ENCODE assay signal across 1 cellular context in genomic region chr1:39116868-39117728, GRCh38.
TF ChIP-seq lines count a peak whose summit lies in the region.

No MANE protein-coding gene starts in this region.

TF ChIP-seq in K562, 482 proteins besides CTCF, POLR2A, EP300 and RAD21 (continued from another document and continues in another):
- TF ChIP-seq, protein P1, sequence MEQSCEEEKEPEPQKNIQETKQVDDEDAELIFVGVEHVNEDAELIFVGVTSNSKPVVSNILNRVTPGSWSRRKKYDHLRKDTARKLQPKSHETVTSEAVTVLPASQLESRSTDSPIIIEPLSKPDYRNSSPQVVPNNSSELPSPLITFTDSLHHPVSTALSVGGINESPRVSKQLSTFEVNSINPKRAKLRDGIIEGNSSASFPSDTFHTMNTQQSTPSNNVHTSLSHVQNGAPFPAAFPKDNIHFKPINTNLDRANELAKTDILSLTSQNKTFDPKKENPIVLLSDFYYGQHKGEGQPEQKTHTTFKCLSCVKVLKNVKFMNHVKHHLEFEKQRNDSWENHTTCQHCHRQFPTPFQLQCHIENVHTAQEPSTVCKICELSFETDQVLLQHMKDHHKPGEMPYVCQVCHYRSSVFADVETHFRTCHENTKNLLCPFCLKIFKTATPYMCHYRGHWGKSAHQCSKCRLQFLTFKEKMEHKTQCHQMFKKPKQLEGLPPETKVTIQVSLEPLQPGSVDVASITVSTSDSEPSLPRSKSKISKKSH (CRISPR knock-in tag; IDR thresholded peaks at IDR 0.05), result no peak
- TF ChIP-seq MAFK (IDR thresholded peaks at IDR 0.05; ENCODE audit: low read length) (no peak), ETS2 (tag; IDR thresholded peaks at IDR 0.05; ENCODE audit: borderline replicate concordance, poor library complexity, severe bottlenecking) (no peak), SREBF2 (CRISPR knock-in tag; IDR thresholded peaks at IDR 0.05) (no peak), THRAP3 (IDR thresholded peaks at IDR 0.05; ENCODE audit: borderline replicate concordance) (no peak), ZSCAN29 (IDR thresholded peaks at IDR 0.05) (no peak), RBBP5 (IDR thresholded peaks at IDR 0.05; ENCODE audit: borderline replicate concordance, insufficient read depth, low read length, poor library complexity, severe bottlenecking) (no peak), FOSL1 (tag; conservative IDR thresholded peaks at IDR 0.05) (peak; percentile 98), SAFB (IDR thresholded peaks at IDR 0.05; ENCODE audit: borderline replicate concordance, low read depth, low read length) (no peak), GATA2 (CRISPR knock-in tag; IDR thresholded peaks at IDR 0.05) (peak; percentile 68), NR2C2 (CRISPR knock-in tag; IDR thresholded peaks at IDR 0.05) (no peak), NR2C2 (tag; IDR thresholded peaks at IDR 0.05) (0 out of 2 replicates have a peak, but pooled peaks have one; percentile 42), PTTG1 (tag; IDR thresholded peaks at IDR 0.05; ENCODE audit: low read depth) (no peak), HSF4 (CRISPR knock-in tag; IDR thresholded peaks at IDR 0.05; ENCODE audit: borderline replicate concordance) (no peak), MAZ (CRISPR knock-in tag; conservative IDR thresholded peaks at IDR 0.05 in 1 of 2, IDR thresholded peaks at IDR 0.05 in 1 of 2) (peak in 1 of 2 experiments; percentile 28; a peak in 1 of 4 replicates), ZNF197 (CRISPR knock-in tag; IDR thresholded peaks at IDR 0.05; ENCODE audit: low read depth) (no peak), EHMT2 (IDR thresholded peaks at IDR 0.05) (peak; percentile 78), ZNF699 (CRISPR knock-in tag; IDR thresholded peaks at IDR 0.05; ENCODE audit: insufficient replicate concordance) (no peak), NFIC (IDR thresholded peaks at IDR 0.05) (no peak; the same call in 1 of the 2 replicates), ZNF717 (CRISPR knock-in tag; IDR thresholded peaks at IDR 0.05) (no peak), ARHGAP35 (IDR thresholded peaks at IDR 0.05; ENCODE audit: partially characterized antibody) (no peak), STAG1 (CRISPR knock-in tag; IDR thresholded peaks at IDR 0.05; ENCODE audit: borderline replicate concordance) (no peak), HDAC8 (tag; IDR thresholded peaks at IDR 0.05) (no peak), KLF10 (CRISPR knock-in tag; IDR thresholded peaks at IDR 0.05) (no peak), ZNF263 (CRISPR knock-in tag; IDR thresholded peaks at IDR 0.05; ENCODE audit: borderline replicate concordance) (no peak), GATAD2B (IDR thresholded peaks at IDR 0.05; ENCODE audit: borderline replicate concordance) (no peak), RBM34 (IDR thresholded peaks at IDR 0.05; ENCODE audit: borderline replicate concordance, insufficient read depth, low read length) (no peak), ZBTB34 (CRISPR knock-in tag; IDR thresholded peaks at IDR 0.05) (no peak), TRIM28 (IDR thresholded peaks at IDR 0.05) (0 out of 2 replicates have a peak, but pooled peaks have one; percentile 23), LCOR (CRISPR knock-in tag; IDR thresholded peaks at IDR 0.05) (0 out of 2 replicates have a peak, but pooled peaks have one; percentile 30), FIP1L1 (IDR thresholded peaks at IDR 0.05; ENCODE audit: low read depth, low read length, poor library complexity, severe bottlenecking) (no peak), JUN (IDR thresholded peaks at IDR 0.05; ENCODE audit: borderline replicate concordance, low read depth, low read length) (peak; percentile 96), JUN (CRISPR knock-in tag; IDR thresholded peaks at IDR 0.05; ENCODE audit: borderline replicate concordance) (no peak), POLR2G (IDR thresholded peaks at IDR 0.05; ENCODE audit: low read depth, low read length) (no peak), KAT2B (IDR thresholded peaks at IDR 0.05; ENCODE audit: low read depth, low read length) (no peak), ZNF165 (CRISPR knock-in tag; IDR thresholded peaks at IDR 0.05; ENCODE audit: borderline replicate concordance) (no peak), FOXA3 (CRISPR knock-in tag; conservative IDR thresholded peaks at IDR 0.05 in 1 of 2, IDR thresholded peaks at IDR 0.05 in 1 of 2) (peak in 1 of 2 experiments; percentile 38; a peak in 1 of 4 replicates), TGIF2 (CRISPR knock-in tag; IDR thresholded peaks at IDR 0.05) (no peak), EGR1 (conservative IDR thresholded peaks at IDR 0.05) (no peak), CHD1 (IDR thresholded peaks at IDR 0.05; ENCODE audit: low read length) (no peak), EZH2 (IDR thresholded peaks at IDR 0.05; ENCODE audit: borderline replicate concordance, low read depth, low read length) (no peak), ZNF184 (CRISPR knock-in tag; IDR thresholded peaks at IDR 0.05) (no peak), SNAPC5 (CRISPR knock-in tag; IDR thresholded peaks at IDR 0.05) (no peak), SMARCC2 (IDR thresholded peaks at IDR 0.05; ENCODE audit: low read depth) (peak; percentile 94), HLTF (IDR thresholded peaks at IDR 0.05) (peak; percentile 57; the same call in 1 of the 2 replicates), NRF1 (conservative IDR thresholded peaks at IDR 0.05 in 1 of 2, IDR thresholded peaks at IDR 0.05 in 1 of 2) (no peak; a peak in 1 of 4 replicates), ESRRA (IDR thresholded peaks at IDR 0.05; ENCODE audit: borderline replicate concordance, low read depth) (no peak; the same call in 1 of the 2 replicates), SAFB2 (IDR thresholded peaks at IDR 0.05; ENCODE audit: borderline replicate concordance, low read depth, low read length, severe bottlenecking) (no peak), ZNF224 (CRISPR knock-in tag; IDR thresholded peaks at IDR 0.05) (no peak), SOX6 (IDR thresholded peaks at IDR 0.05) (peak; percentile 88), COPS2 (conservative IDR thresholded peaks at IDR 0.05) (no peak), MTA2 (IDR thresholded peaks at IDR 0.05; ENCODE audit: low read depth) (peak; percentile 34; the same call in 1 of the 2 replicates), TOE1 (IDR thresholded peaks at IDR 0.05; ENCODE audit: borderline replicate concordance) (no peak), TOE1 (CRISPR knock-in tag; IDR thresholded peaks at IDR 0.05; ENCODE audit: borderline replicate concordance, low read depth) (no peak), ZNF740 (CRISPR knock-in tag; IDR thresholded peaks at IDR 0.05) (no peak), ZNF740 (tag; IDR thresholded peaks at IDR 0.05) (no peak), ARNT (IDR thresholded peaks at IDR 0.05) (0 out of 4 replicates have a peak, but pooled peaks of 1 of the 2 experiments have one; percentile 39), TCF7 (IDR thresholded peaks at IDR 0.05; ENCODE audit: borderline replicate concordance) (peak; percentile 85), ZFP1 (CRISPR knock-in tag; IDR thresholded peaks at IDR 0.05) (no peak), ZNF764 (CRISPR knock-in tag; IDR thresholded peaks at IDR 0.05; ENCODE audit: low read depth) (no peak), NCOA2 (IDR thresholded peaks at IDR 0.05; ENCODE audit: partially characterized antibody in 2 of 2) (no peak), TEAD4 (IDR thresholded peaks at IDR 0.05; ENCODE audit: low read length) (peak; percentile 52), TEAD4 (CRISPR knock-in tag; IDR thresholded peaks at IDR 0.05; ENCODE audit: borderline replicate concordance) (no peak), CBX8 (IDR thresholded peaks at IDR 0.05; ENCODE audit: borderline replicate concordance, extremely low read depth, low read depth, low read length, poor library complexity, severe bottlenecking) (no peak), PHF20 (IDR thresholded peaks at IDR 0.05; ENCODE audit: partially characterized antibody) (no peak), ADNP (tag; IDR thresholded peaks at IDR 0.05) (peak; percentile 77), SMAD1 (IDR thresholded peaks at IDR 0.05; ENCODE audit: low read depth, low read length, partially characterized antibody) (no peak), ELK3 (CRISPR knock-in tag; IDR thresholded peaks at IDR 0.05) (no peak), NONO (IDR thresholded peaks at IDR 0.05; ENCODE audit: low read depth in 2 of 2, low read length in 1 of 2) (no peak), ARID1B (IDR thresholded peaks at IDR 0.05) (peak; percentile 94), TEAD2 (tag; IDR thresholded peaks at IDR 0.05) (no peak), THRB (CRISPR knock-in tag; conservative IDR thresholded peaks at IDR 0.05) (peak; percentile 69; the same call in 1 of the 2 replicates), RBM17 (IDR thresholded peaks at IDR 0.05; ENCODE audit: borderline replicate concordance, low read depth, low read length) (no peak), TARDBP (IDR thresholded peaks at IDR 0.05) (no peak)
- TF ChIP-seq, protein P2, sequence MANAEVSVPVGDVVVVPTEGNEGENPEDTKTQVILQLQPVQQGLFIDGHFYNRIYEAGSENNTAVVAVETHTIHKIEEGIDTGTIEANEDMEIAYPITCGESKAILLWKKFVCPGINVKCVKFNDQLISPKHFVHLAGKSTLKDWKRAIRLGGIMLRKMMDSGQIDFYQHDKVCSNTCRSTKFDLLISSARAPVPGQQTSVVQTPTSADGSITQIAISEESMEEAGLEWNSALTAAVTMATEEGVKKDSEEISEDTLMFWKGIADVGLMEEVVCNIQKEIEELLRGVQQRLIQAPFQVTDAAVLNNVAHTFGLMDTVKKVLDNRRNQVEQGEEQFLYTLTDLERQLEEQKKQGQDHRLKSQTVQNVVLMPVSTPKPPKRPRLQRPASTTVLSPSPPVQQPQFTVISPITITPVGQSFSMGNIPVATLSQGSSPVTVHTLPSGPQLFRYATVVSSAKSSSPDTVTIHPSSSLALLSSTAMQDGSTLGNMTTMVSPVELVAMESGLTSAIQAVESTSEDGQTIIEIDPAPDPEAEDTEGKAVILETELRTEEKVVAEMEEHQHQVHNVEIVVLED (CRISPR knock-in tag; IDR thresholded peaks at IDR 0.05), result no peak
- TF ChIP-seq, protein P3, sequence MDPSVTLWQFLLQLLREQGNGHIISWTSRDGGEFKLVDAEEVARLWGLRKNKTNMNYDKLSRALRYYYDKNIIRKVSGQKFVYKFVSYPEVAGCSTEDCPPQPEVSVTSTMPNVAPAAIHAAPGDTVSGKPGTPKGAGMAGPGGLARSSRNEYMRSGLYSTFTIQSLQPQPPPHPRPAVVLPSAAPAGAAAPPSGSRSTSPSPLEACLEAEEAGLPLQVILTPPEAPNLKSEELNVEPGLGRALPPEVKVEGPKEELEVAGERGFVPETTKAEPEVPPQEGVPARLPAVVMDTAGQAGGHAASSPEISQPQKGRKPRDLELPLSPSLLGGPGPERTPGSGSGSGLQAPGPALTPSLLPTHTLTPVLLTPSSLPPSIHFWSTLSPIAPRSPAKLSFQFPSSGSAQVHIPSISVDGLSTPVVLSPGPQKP (CRISPR knock-in tag; IDR thresholded peaks at IDR 0.05), result no peak
- TF ChIP-seq, protein P4, sequence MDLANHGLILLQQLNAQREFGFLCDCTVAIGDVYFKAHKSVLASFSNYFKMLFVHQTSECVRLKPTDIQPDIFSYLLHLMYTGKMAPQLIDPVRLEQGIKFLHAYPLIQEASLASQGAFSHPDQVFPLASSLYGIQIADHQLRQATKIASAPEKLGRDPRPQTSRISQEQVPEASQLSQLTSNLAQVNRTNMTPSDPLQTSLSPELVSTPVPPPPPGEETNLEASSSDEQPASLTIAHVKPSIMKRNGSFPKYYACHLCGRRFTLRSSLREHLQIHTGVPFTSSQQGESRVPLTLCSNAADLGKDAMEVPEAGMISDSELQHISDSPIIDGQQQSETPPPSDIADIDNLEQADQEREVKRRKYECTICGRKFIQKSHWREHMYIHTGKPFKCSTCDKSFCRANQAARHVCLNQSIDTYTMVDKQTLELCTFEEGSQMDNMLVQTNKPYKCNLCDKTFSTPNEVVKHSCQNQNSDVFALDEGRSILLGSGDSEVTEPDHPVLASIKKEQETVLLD (IDR thresholded peaks at IDR 0.05), result peak; percentile 59; the same call in 1 of the 2 replicates
